Comparison of ENCODE assay signal across 1 cellular context in the genomic region with DNA sequence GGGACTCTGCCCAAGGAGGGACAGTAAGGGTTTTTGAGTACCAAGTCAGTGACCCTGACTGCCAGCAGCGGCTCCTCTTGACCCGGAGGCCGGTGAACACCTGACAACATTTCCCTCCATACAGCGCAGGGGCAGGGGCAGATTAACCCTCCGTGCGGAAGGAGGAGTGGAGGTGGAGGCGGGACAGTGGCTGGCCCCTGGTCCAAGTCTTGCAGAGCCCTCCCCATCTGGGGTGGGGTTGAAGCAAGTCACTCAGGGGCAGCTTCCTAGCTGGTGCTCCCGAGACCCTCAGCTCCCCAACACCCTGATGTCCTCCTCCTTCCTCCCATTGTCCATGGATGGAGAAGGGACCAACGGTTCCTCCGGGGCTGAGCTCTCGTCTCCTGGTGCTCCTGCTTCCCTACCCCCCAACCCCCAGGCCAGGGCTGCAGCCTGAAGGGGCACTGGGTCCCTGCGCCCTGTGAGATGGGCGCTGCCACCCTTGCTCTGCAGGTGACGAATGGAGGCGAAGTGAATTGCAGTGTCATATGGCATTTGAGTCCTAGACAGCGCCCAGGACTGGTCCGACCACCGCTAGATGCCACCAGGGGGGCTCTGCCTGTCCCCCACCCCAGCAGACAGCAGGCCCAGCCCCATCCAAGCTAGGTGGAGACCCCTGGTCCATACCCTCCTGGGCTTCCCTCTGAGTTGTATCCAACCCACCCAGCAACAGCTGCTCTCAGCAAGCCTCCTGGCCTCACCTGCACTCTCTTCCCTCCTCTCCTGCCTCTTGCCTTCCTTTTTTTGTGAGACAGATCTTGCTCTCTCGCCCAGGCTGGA.
TF ChIP-seq lines count a peak whose summit lies in the region.

No MANE protein-coding gene starts in this region.

TF ChIP-seq in GM12891, 5 proteins besides CTCF, POLR2A, EP300 and RAD21:
- TF ChIP-seq PAX5 (IDR thresholded peaks at IDR 0.05; ENCODE audit: insufficient read depth, low read length, severe bottlenecking) (no peak), SPI1 (IDR thresholded peaks at IDR 0.05; ENCODE audit: low read depth, low read length) (no peak), POU2F2 (IDR thresholded peaks at IDR 0.05; ENCODE audit: low read depth, low read length) (no peak; the same call in 1 of the 2 replicates), TAF1 (IDR thresholded peaks at IDR 0.05; ENCODE audit: low read depth, low read length) (no peak), POLR2AphosphoS5 (IDR thresholded peaks at IDR 0.05; ENCODE audit: low read depth, low read length) (no peak)
